13 cellular contexts compared by ENCODE assay signal in the genomic region with DNA sequence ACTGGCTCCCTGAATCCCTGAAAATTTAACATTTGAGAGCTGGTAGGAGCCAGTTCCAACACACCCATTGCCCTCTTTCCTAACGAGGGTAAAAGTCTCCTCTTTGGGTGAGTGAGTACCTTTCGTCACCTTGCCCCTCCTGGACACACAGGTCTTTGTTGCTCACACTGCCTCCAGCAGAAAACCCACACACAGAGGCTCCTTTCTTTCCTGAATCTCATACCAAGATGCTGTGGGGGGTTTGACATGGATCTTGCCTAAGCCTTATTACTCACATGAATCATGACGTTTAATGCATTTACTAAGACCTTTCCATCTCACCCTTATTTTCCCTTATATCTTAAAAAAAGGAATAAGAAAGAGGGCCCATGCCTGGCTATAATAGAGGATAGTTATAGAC. TPM values are rescaled to one million over a fixed set of nuclear protein-coding genes. Genes with fewer than 3 reads are reported as not detected.
DNase-seq lines count a peak whose midpoint lies in the region; ATAC-seq and TF ChIP-seq lines count a peak whose summit lies in the region.
"Had no signal": no experiment of that assay in that cellular context is flagged by ENCODE, and none has a peak within 500 bp of the region (broad histone marks: within the 10 kb centered on the region; RNA-seq: fewer than 3 reads in every experiment).

No MANE protein-coding gene starts in this region.

- DNase-seq in HCT116 (ENCODE audit: low read depth, low spot score), result no peak
- DNase-seq in mammary epithelial cell, result peak; percentile 95
- DNase-seq in left colon, result no peak
- DNase-seq in ecto neural progenitor cell (ENCODE audit: low spot score), result no peak
- DNase-seq in BE2C, result no peak
- no peak for DNase-seq in medulla oblongata (ENCODE audit: extremely low spot score)
- DNase-seq: activated effector memory CD4-positive, alpha-beta T cell treated with Interleukin-2 at 50 U/mL for 16 hours; CD8-positive, alpha-beta memory T cell; SHP77 had no signal

- TF ChIP-seq CTCF in HCT116 (IDR thresholded peaks at IDR 0.05 in 2 of 3, conservative IDR thresholded peaks at IDR 0.05 in 1 of 3; ENCODE audit: borderline replicate concordance in 1 of 3, insufficient read depth in 1 of 3, low read depth in 2 of 3, low read length in 2 of 3), result no peak
- TF ChIP-seq CTCF in mammary epithelial cell (conservative IDR thresholded peaks at IDR 0.05 in 1 of 2, IDR thresholded peaks at IDR 0.05 in 1 of 2; ENCODE audit: extremely low read depth in 1 of 2, insufficient read depth in 1 of 2, low read depth in 1 of 2, low read length in 2 of 2), result no peak
- no peak for TF ChIP-seq CTCF in BE2C (IDR thresholded peaks at IDR 0.05; ENCODE audit: low read depth, low read length)

- H2AFZ ChIP-seq in HCT116 (ENCODE audit: low read depth, low read length, poor library complexity, severe bottlenecking), result no peak overlapping the region
- H2AFZ ChIP-seq in mammary epithelial cell (ENCODE audit: low read depth, low read length), result peak overlapping the region; percentile 76

- dilution Hi-C loops in mammary epithelial cell (cut with HindIII; ENCODE audit: low sequenced_read_pairs), result loop anchor here (5.0 kb wide), 1 partner anchor 38 kb away; no protein-coding TSS in a partner anchor

- H3K79me2 ChIP-seq in HCT116 (ENCODE audit: insufficient read depth, low read length) (no peaks in the 10 kb centered on the region), mammary epithelial cell (ENCODE audit: insufficient read depth, low read length) (peaks cover 58% of the 10 kb centered on the region)

- H3K9me3 ChIP-seq in HCT116 (ENCODE audit: control insufficient read depth in 1 of 2, insufficient read depth in 1 of 2, low read depth in 1 of 2, low read length in 2 of 2), result no peaks in the 10 kb centered on the region
- H3K9me3 ChIP-seq in mammary epithelial cell (replicated peaks; ENCODE audit: insufficient read depth, low read length), result no peaks in the 10 kb centered on the region
- H3K9me3 ChIP-seq in skeletal muscle tissue (ENCODE audit: control insufficient read depth in 3 of 3, low read length in 3 of 3), result no peaks in the 10 kb centered on the region
- no peaks in the 10 kb centered on the region for H3K9me3 ChIP-seq in BE2C
- H3K9me3 ChIP-seq: psoas muscle had no signal

- POLR2A ChIA-PET in HCT116 (lab: Charles Lee), result interaction anchor here (0.6 kb wide), 1 partner anchor 385 kb away, joined by 3 read pairs; no protein-coding TSS in a partner anchor

- RAD21 ChIA-PET in HCT116 (lab: Charles Lee; ENCODE audit: low non-redundant PET in 1 of 2, low total read pairs in 2 of 2, uncharacterized antibody in 2 of 2, unreplicated experiment in 2 of 2), result no interaction called here

- CTCF ChIA-PET in HCT116 (lab: Charles Lee) (no interaction called here), mammary epithelial cell (lab: Charles Lee; ENCODE audit: low non-redundant PET) (no interaction called here)

- H3K4me3 ChIP-seq in HCT116 (replicated peaks in 1 of 2; ENCODE audit: low read depth in 1 of 2, low read length in 2 of 2), result no peak overlapping the region
- H3K4me3 ChIP-seq in mammary epithelial cell (replicated peaks in 1 of 3; ENCODE audit: insufficient read depth in 1 of 3, low read depth in 2 of 3, low read length in 3 of 3), result peak overlapping the region in 2 of 3 experiments; percentile 37 to 42
- H3K4me3 ChIP-seq in skeletal muscle tissue (ENCODE audit: low read length in 3 of 3), result no peak overlapping the region
- no peak overlapping the region for H3K4me3 ChIP-seq in BE2C (ENCODE audit: low read depth, low read length)
- H3K4me3 ChIP-seq: psoas muscle had no signal

- H3K4me2 ChIP-seq in HCT116 (ENCODE audit: low read length) (peak overlapping the region; percentile 16; the same call in 1 of the 2 replicates), mammary epithelial cell (ENCODE audit: insufficient read depth, low read depth, low read length) (peak overlapping the region; percentile 86)

- in situ Hi-C loops in mammary epithelial cell (cut with MboI; ENCODE audit: low sequenced_read_pairs in 2 of 2), result no loop called here

- H3K27me3 ChIP-seq in HCT116 (ENCODE audit: insufficient read depth, low read length) (no peaks in the 10 kb centered on the region), mammary epithelial cell (ENCODE audit: insufficient read depth, low read length) (no peaks in the 10 kb centered on the region), skeletal muscle tissue (ENCODE audit: control insufficient read depth in 3 of 3, insufficient read depth in 3 of 3, low read length in 3 of 3) (no peaks in the 10 kb centered on the region), BE2C (no peaks in the 10 kb centered on the region)

- TF ChIP-seq RAD21 in HCT116 (IDR thresholded peaks at IDR 0.05; ENCODE audit: low read depth), result no peak

- intact Hi-C loops in HCT116 (cut with micrococcal nuclease) (no loop called here), mammary epithelial cell (cut with micrococcal nuclease) (no loop called here), left colon (cut with DNase I, micrococcal nuclease) (no loop called here)

- no peak overlapping the region for H3K27ac ChIP-seq in HCT116 (ENCODE audit: low read depth, low read length)
- H3K27ac ChIP-seq in mammary epithelial cell (ENCODE audit: insufficient read depth, low read depth, low read length), result peak overlapping the region; percentile 99
- peak overlapping the region; percentile 2 for H3K27ac ChIP-seq in skeletal muscle tissue (ENCODE audit: low read depth, low read length)
- H3K27ac ChIP-seq: psoas muscle had no signal

- ATAC-seq in HCT116 (no peak), left colon (peak; percentile 38), GM18909 (IDR thresholded peaks at IDR 0.05; ENCODE audit: poor library complexity, unreplicated experiment) (no peak)
- ATAC-seq: activated CD4-positive, CD25-positive, alpha-beta regulatory T cell treated with anti-CD3 and anti-CD28 coated beads, Interleukin-2, amount 50 U/mL, for 24 hours had no signal

- H3K9me2 ChIP-seq in HCT116 (ENCODE audit: insufficient read depth), result no peaks in the 10 kb centered on the region

- H3K36me3 ChIP-seq in HCT116 (ENCODE audit: control insufficient read depth in 1 of 2, insufficient read depth in 2 of 2, low read length in 2 of 2) (no peaks in the 10 kb centered on the region), mammary epithelial cell (ENCODE audit: insufficient read depth, low read length) (no peaks in the 10 kb centered on the region), skeletal muscle tissue (ENCODE audit: control insufficient read depth in 3 of 3, insufficient read depth in 3 of 3, low read length in 3 of 3) (no peaks in the 10 kb centered on the region), BE2C (no peaks in the 10 kb centered on the region)

- no peaks in the 10 kb centered on the region for H4K20me1 ChIP-seq in HCT116 (ENCODE audit: insufficient read depth)
- H4K20me1 ChIP-seq in mammary epithelial cell (ENCODE audit: insufficient read depth, low read length), result no peaks in the 10 kb centered on the region

- 0% methylated on average over 3 of the region's 3 CpGs for WGBS in mammary epithelial cell (ENCODE audit: low coverage, missing lambda C conversion rate)

- peaks cover 8 to 13% of the 10 kb centered on the region in 2 experiments; a peak in 3 of 4 replicates for H3K4me1 ChIP-seq in HCT116 (ENCODE audit: control insufficient read depth in 1 of 2, insufficient read depth in 2 of 2, low read length in 2 of 2)
- peaks cover 24% of the 10 kb centered on the region for H3K4me1 ChIP-seq in mammary epithelial cell (ENCODE audit: insufficient read depth, low read length)
- peaks cover 15 to 25% (median 16%) of the 10 kb centered on the region in 3 donors for H3K4me1 ChIP-seq in skeletal muscle tissue (ENCODE audit: control insufficient read depth in 3 of 3, insufficient read depth in 3 of 3, low read length in 3 of 3)
- H3K4me1 ChIP-seq in BE2C, result no peaks in the 10 kb centered on the region; the same call in 1 of the 2 replicates

- no peak for TF ChIP-seq POLR2A in HCT116 (IDR thresholded peaks at IDR 0.05; ENCODE audit: borderline replicate concordance, extremely low read depth, insufficient read depth, insufficient read length)

- BruUV-seq in HCT116 (replicated peaks; lab: Mats Ljungman, UMichigan) (no TSS peak), mammary epithelial cell (replicated peaks; lab: Mats Ljungman, UMichigan) (no TSS peak)

- no peak overlapping the region for H3K9ac ChIP-seq in HCT116 (ENCODE audit: low read length)
- peak overlapping the region; percentile 88 for H3K9ac ChIP-seq in mammary epithelial cell (ENCODE audit: insufficient read depth, low read length)
- peak overlapping the region in 1 of 3 donors; percentile 40 for H3K9ac ChIP-seq in skeletal muscle tissue (ENCODE audit: low read depth in 1 of 3, low read length in 3 of 3)

TF ChIP-seq in HCT116, 20 proteins besides CTCF, POLR2A, EP300 and RAD21 (continues in another document):
- no peak for TF ChIP-seq CEBPB (IDR thresholded peaks at IDR 0.05; ENCODE audit: low read depth)
- TF ChIP-seq, protein P1, sequence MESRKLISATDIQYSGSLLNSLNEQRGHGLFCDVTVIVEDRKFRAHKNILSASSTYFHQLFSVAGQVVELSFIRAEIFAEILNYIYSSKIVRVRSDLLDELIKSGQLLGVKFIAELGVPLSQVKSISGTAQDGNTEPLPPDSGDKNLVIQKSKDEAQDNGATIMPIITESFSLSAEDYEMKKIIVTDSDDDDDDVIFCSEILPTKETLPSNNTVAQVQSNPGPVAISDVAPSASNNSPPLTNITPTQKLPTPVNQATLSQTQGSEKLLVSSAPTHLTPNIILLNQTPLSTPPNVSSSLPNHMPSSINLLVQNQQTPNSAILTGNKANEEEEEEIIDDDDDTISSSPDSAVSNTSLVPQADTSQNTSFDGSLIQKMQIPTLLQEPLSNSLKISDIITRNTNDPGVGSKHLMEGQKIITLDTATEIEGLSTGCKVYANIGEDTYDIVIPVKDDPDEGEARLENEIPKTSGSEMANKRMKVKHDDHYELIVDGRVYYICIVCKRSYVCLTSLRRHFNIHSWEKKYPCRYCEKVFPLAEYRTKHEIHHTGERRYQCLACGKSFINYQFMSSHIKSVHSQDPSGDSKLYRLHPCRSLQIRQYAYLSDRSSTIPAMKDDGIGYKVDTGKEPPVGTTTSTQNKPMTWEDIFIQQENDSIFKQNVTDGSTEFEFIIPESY (IDR thresholded peaks at IDR 0.05; ENCODE audit: extremely low read depth, insufficient replicate concordance, low read length), result no peak
- no peak for TF ChIP-seq YY1 (IDR thresholded peaks at IDR 0.05; ENCODE audit: extremely low read depth, insufficient replicate concordance, low read depth, low read length)
- no peak for TF ChIP-seq ZNF274 (IDR thresholded peaks at IDR 0.05; ENCODE audit: low read depth, low read length)
- TF ChIP-seq, protein P2, sequence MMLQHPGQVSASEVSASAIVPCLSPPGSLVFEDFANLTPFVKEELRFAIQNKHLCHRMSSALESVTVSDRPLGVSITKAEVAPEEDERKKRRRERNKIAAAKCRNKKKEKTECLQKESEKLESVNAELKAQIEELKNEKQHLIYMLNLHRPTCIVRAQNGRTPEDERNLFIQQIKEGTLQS (IDR thresholded peaks at IDR 0.05), result no peak
- no peak for TF ChIP-seq FOSL1 (IDR thresholded peaks at IDR 0.05; ENCODE audit: low read depth)

RNA-seq across cellular contexts. Expression of gene PARVA, which starts 53.0 kb away (rescaled TPM):
- 18.4 TPM for total RNA-seq in HCT116 (2021; ENCODE audit: unreplicated experiment)
- 9.7 and 12.0 TPM in 2 replicates for polyA plus RNA-seq in HCT116 (2012)
- 10 to 100 TPM; 57.7 to 59.6 TPM for total RNA-seq in mammary epithelial cell
- 26.6 TPM for polyA plus RNA-seq in mammary epithelial cell
- polyA minus RNA-seq in mammary epithelial cell, result 31.9 TPM
- total RNA-seq in left colon, result 10 to 100 TPM; 55.3 to 70.4 TPM
- total RNA-seq in skeletal muscle tissue, result 15.1 TPM
- 60.0 TPM for polyA plus RNA-seq in BE2C (2012; ENCODE audit: insufficient read depth, insufficient read length, low read depth)

Comparison
In these comparisons a context has a peak if more than half of its experiments do, and no peak if none do; other contexts are left out.
1. H3K4me3 ChIP-seq: peak in mammary epithelial cell (2 of 3); none in HCT116 (0 of 2), skeletal muscle tissue (0 of 3) and BE2C (single experiment).